ENCODE assay signal across 27 cellular contexts in the genomic region with DNA sequence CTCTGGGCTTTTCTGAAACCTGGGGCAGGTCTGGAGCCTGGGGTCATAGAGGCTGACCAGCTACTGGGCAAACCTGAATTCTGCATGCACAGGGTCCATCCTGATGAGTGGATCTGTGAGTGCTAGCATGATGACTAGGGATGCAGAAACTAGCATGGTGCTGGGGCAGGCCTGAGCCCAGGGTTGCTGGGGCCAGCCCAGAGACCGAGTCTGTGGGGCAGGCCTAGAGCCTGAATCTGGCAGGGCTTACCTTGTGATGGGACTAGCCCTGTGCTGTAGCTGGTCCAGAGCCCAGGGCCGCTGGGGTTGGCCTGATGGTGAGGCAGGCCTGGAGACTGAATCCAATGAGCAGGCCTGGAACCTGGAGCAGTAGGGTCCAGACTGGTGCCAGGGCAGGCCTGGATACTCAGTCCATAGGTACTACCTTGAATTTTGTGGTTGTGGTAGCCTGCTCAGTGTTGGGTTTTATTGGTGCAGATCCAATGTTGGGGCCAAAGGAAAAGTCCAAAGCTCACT.
"Had no signal": no experiment of that assay in that cellular context is flagged by ENCODE, and none has a peak within 500 bp of the region (broad histone marks: within the 10 kb centered on the region; RNA-seq: fewer than 3 reads in every experiment).

No MANE protein-coding gene starts in this region.

- H3K36me3 Mint-ChIP-seq: activated naive CD4-positive, alpha-beta T cell treated with anti-CD3 and anti-CD28 coated beads, Interleukin-2, amount 10 ng/mL, durations not matched to agents 7 days and 5 days; activated naive CD8-positive, alpha-beta T cell treated with anti-CD3 and anti-CD28 coated beads, Interleukin-2, amount 10 ng/mL, durations not matched to agents 7 days and 5 days had no signal

- H3K36me3 ChIP-seq: brain microvascular endothelial cell had no signal

- H3K27ac Mint-ChIP-seq: activated CD4-positive, alpha-beta memory T cell treated with anti-CD3 and anti-CD28 coated beads for 36 hours; activated CD4-positive, alpha-beta T cell treated with anti-CD3 and anti-CD28 coated beads for 36 hours; activated CD4-positive, alpha-beta T cell treated with anti-CD3 and anti-CD28 coated beads, Interleukin-2, amount 10 ng/mL, durations not matched to agents 24 days and 14 days; activated naive CD4-positive, alpha-beta T cell treated with anti-CD3 and anti-CD28 coated beads, Interleukin-2, amount 10 ng/mL, durations not matched to agents 7 days and 5 days; activated naive CD4-positive, alpha-beta T cell treated with anti-CD3 and anti-CD28 coated beads, Interleukin-2, amount 50 U/mL, for 72 hours; activated naive CD8-positive, alpha-beta T cell treated with anti-CD3 and anti-CD28 coated beads, Interleukin-2, amount 10 ng/mL, durations not matched to agents 7 days and 5 days; activated T-cell treated with anti-CD3 and anti-CD28 coated beads, Interleukin-2, amount 50 U/mL, for 24 hours; activated T-cell treated with anti-CD3 and anti-CD28 coated beads, Interleukin-2, amount 50 U/mL, for 72 hours; dendritic cell treated with granulocyte-macrophage colony-stimulating factor and Interleukin-4, amounts not matched to agents 40 ng/mL and 50 ng/mL, for 4 days; endodermal cell had no signal

- ATAC-seq: activated CD4-positive, alpha-beta T cell treated with anti-CD3 and anti-CD28 coated beads for 36 hours; activated naive CD4-positive, alpha-beta T cell treated with anti-CD3 and anti-CD28 coated beads, Interleukin-2, amount 50 U/mL, for 72 hours; activated T-cell treated with anti-CD3 and anti-CD28 coated beads, Interleukin-2, amount 50 U/mL, for 72 hours; esophagus mucosa had no signal

- FAIRE-seq: astrocyte, frontal cortex had no signal

- H3K27me3 Mint-ChIP-seq: activated CD4-positive, alpha-beta memory T cell treated with anti-CD3 and anti-CD28 coated beads for 36 hours; activated CD4-positive, alpha-beta T cell treated with anti-CD3 and anti-CD28 coated beads, Interleukin-2, amount 10 ng/mL, durations not matched to agents 24 days and 14 days; activated naive CD4-positive, alpha-beta T cell treated with anti-CD3 and anti-CD28 coated beads, Interleukin-2, amount 10 ng/mL, durations not matched to agents 7 days and 5 days; activated naive CD8-positive, alpha-beta T cell treated with anti-CD3 and anti-CD28 coated beads, Interleukin-2, amount 10 ng/mL, durations not matched to agents 7 days and 5 days; activated T-cell treated with anti-CD3 and anti-CD28 coated beads, Interleukin-2, amount 50 U/mL, for 24 hours; dendritic cell treated with granulocyte-macrophage colony-stimulating factor and Interleukin-4, amounts not matched to agents 40 ng/mL and 50 ng/mL, for 4 days had no signal

- H3K4me1 Mint-ChIP-seq: activated CD4-positive, alpha-beta T cell treated with anti-CD3 and anti-CD28 coated beads for 36 hours; activated CD4-positive, alpha-beta T cell treated with anti-CD3 and anti-CD28 coated beads, Interleukin-2, amount 10 ng/mL, durations not matched to agents 24 days and 14 days; activated naive CD4-positive, alpha-beta T cell treated with anti-CD3 and anti-CD28 coated beads, Interleukin-2, amount 10 ng/mL, durations not matched to agents 7 days and 5 days; activated naive CD8-positive, alpha-beta T cell treated with anti-CD3 and anti-CD28 coated beads, Interleukin-2, amount 10 ng/mL, durations not matched to agents 7 days and 5 days; endodermal cell had no signal

- H3K9me3 Mint-ChIP-seq: activated CD4-positive, alpha-beta memory T cell treated with anti-CD3 and anti-CD28 coated beads for 36 hours; activated naive CD4-positive, alpha-beta T cell treated with anti-CD3 and anti-CD28 coated beads, Interleukin-2, amount 10 ng/mL, durations not matched to agents 7 days and 5 days; dendritic cell treated with granulocyte-macrophage colony-stimulating factor and Interleukin-4, amounts not matched to agents 40 ng/mL and 50 ng/mL, for 4 days; endodermal cell had no signal

- H3K4me3 Mint-ChIP-seq: activated CD4-positive, alpha-beta memory T cell treated with anti-CD3 and anti-CD28 coated beads for 36 hours; activated CD4-positive, alpha-beta T cell treated with anti-CD3 and anti-CD28 coated beads for 36 hours; activated CD4-positive, alpha-beta T cell treated with anti-CD3 and anti-CD28 coated beads, Interleukin-2, amount 10 ng/mL, durations not matched to agents 24 days and 14 days; activated naive CD4-positive, alpha-beta T cell treated with anti-CD3 and anti-CD28 coated beads, Interleukin-2, amount 10 ng/mL, durations not matched to agents 7 days and 5 days; activated naive CD8-positive, alpha-beta T cell treated with anti-CD3 and anti-CD28 coated beads, Interleukin-2, amount 10 ng/mL, durations not matched to agents 7 days and 5 days; activated T-cell treated with anti-CD3 and anti-CD28 coated beads, Interleukin-2, amount 50 U/mL, for 24 hours; activated T-cell treated with anti-CD3 and anti-CD28 coated beads, Interleukin-2, amount 50 U/mL, for 72 hours; dendritic cell treated with granulocyte-macrophage colony-stimulating factor and Interleukin-4, amounts not matched to agents 40 ng/mL and 50 ng/mL, for 4 days; endodermal cell had no signal

- DNase-seq: activated CD4-positive, alpha-beta memory T cell treated with anti-CD3 and anti-CD28 coated beads for 36 hours; activated CD4-positive, alpha-beta T cell treated with anti-CD3 and anti-CD28 coated beads for 36 hours; activated CD4-positive, alpha-beta T cell treated with anti-CD3 and anti-CD28 coated beads, Interleukin-2, amount 10 ng/mL, durations not matched to agents 24 days and 14 days; activated CD4-positive, CD25-positive, alpha-beta regulatory T cell; activated CD4-positive, CD25-positive, alpha-beta regulatory T cell treated with anti-CD3 and anti-CD28 coated beads, Interleukin-2, amount 50 U/mL, for 72 hours; activated CD8-positive, alpha-beta memory T cell treated with anti-CD3 and anti-CD28 coated beads, Interleukin-2, amount 50 U/mL, for 48 hours; activated gamma-delta T cell; activated naive CD4-positive, alpha-beta T cell; activated naive CD4-positive, alpha-beta T cell treated with anti-CD3 and anti-CD28 coated beads, Interleukin-2, amount 10 ng/mL, durations not matched to agents 7 days and 5 days; activated naive CD8-positive, alpha-beta T cell treated with anti-CD3 and anti-CD28 coated beads, Interleukin-2, amount 10 ng/mL, durations not matched to agents 7 days and 5 days; activated T-cell treated with anti-CD3 and anti-CD28 coated beads for 4 hours; activated T-cell treated with anti-CD3 and anti-CD28 coated beads, Interleukin-2, amount 50 U/mL, for 24 hours; activated T-cell treated with anti-CD3 and anti-CD28 coated beads, Interleukin-2, amount 50 U/mL, for 72 hours; brain microvascular endothelial cell; central memory CD4-positive, alpha-beta T cell; cerebellar nuclear complex; effector memory CD4-positive, alpha-beta T cell; endodermal cell; foreskin fibroblast; T-helper 2 cell had no signal

- H3K4me3 ChIP-seq: coronary artery, dorsolateral prefrontal cortex had no signal
